Comparison of ENCODE assay signal across 22 cellular contexts in the genomic region with DNA sequence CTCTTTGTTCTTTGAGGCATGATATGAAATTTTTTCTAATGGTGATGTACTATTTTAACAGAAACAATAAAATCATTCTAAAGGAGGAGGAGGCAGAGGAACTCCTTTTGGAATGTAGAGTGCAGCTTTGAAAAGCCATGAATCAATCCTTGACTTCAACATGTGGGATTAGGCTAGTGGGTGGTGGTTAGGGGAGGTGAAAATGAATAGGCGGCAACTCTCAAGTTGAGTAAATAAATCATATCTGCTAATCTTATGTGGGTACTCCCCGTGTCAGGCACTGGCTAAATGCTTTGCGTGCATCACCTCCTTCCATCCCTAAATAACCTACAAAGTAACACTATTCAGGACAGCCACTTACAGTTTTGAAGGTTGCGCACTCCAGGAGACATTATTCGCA. TPM values are rescaled to one million over a fixed set of nuclear protein-coding genes. Genes with fewer than 3 reads are reported as not detected.
DNase-seq lines count a peak whose midpoint lies in the region; ATAC-seq and TF ChIP-seq lines count a peak whose summit lies in the region.
"Had no signal": no experiment of that assay in that cellular context is flagged by ENCODE, and none has a peak within 500 bp of the region (broad histone marks: within the 10 kb centered on the region; RNA-seq: fewer than 3 reads in every experiment).

No MANE protein-coding gene starts in this region.

- H3K4me1 ChIP-seq in HEK293 (ENCODE audit: control insufficient read depth, insufficient read depth, low read length) = no peaks in the 10 kb centered on the region
- H3K4me1 ChIP-seq: A549, BE2C had no signal

- H3K9me3 Mint-ChIP-seq in activated CD4-positive, alpha-beta T cell treated with anti-CD3 and anti-CD28 coated beads, Interleukin-2, amount 10 ng/mL, durations not matched to agents 7 days and 5 days = no peaks in the 10 kb centered on the region
- H3K9me3 Mint-ChIP-seq: CD4-positive, alpha-beta T cell; GM23338; H9 had no signal

- POLR2A ChIA-PET in HEK293 (lab: Yijun Ruan, JAX) = no interaction called here
- POLR2A ChIA-PET in activated CD4-positive, alpha-beta T cell treated with anti-CD3 and anti-CD28 coated beads, Interleukin-2, amount 10 ng/mL, durations not matched to agents 7 days and 5 days (lab: Charles Lee) = no interaction called here

- H3K4me3 ChIP-seq in HEK293 (ENCODE audit: low read depth, low read length) (no peak overlapping the region), retinal pigment epithelial cell (ENCODE audit: low read length) (no peak overlapping the region)
- H3K4me3 ChIP-seq: A549; BLaER1 treated with 17β-estradiol and CSF1 and Interleukin-3, amounts not matched to agents 10 nM and 100 nM; GM12878; GM23338 had no signal

- H3K27ac Mint-ChIP-seq in activated CD4-positive, alpha-beta T cell treated with anti-CD3 and anti-CD28 coated beads, Interleukin-2, amount 10 ng/mL, durations not matched to agents 7 days and 5 days = no peak overlapping the region
- H3K27ac Mint-ChIP-seq: CD14-positive monocyte; CD4-positive, alpha-beta T cell; CD8-positive, alpha-beta memory T cell; GM23338; H9 had no signal

- peak; percentile 60 for DNase-seq in amniotic epithelial cell (ENCODE audit: low read depth)
- DNase-seq in retinal pigment epithelial cell (ENCODE audit: low read depth) = peak; percentile 41
- no peak for DNase-seq in activated CD4-positive, alpha-beta T cell treated with anti-CD3 and anti-CD28 coated beads, Interleukin-2, amount 10 ng/mL, durations not matched to agents 7 days and 5 days
- no peak for DNase-seq in NCI-H526 treated with DMSO at 0.1 percent for 48 hours (lab: John Stamatoyannopoulos, UW)
- DNase-seq: 8988T; ACHN; AML-193; BE2C; CD4-positive, alpha-beta T cell; CD8-positive, alpha-beta memory T cell; DMS 273 treated with DMSO at 0.1 percent for 48 hours; DMS79; EL; GDM1; H9 had no signal

- no peaks in the 10 kb centered on the region for H3K36me3 ChIP-seq in HEK293 (ENCODE audit: control insufficient read depth in 2 of 2, insufficient read depth in 1 of 2, low read length in 2 of 2)
- H3K36me3 ChIP-seq: BE2C; BLaER1 treated with 17β-estradiol and CSF1 and Interleukin-3, amounts not matched to agents 10 nM and 100 nM had no signal

- H3K36me3 Mint-ChIP-seq in activated CD4-positive, alpha-beta T cell treated with anti-CD3 and anti-CD28 coated beads, Interleukin-2, amount 10 ng/mL, durations not matched to agents 7 days and 5 days (ENCODE audit: low read depth) = no peaks in the 10 kb centered on the region
- H3K36me3 Mint-ChIP-seq: CD14-positive monocyte; CD8-positive, alpha-beta memory T cell had no signal

- H3K27ac ChIP-seq in HEK293 (ENCODE audit: extremely low read depth, low read depth, low read length) = no peak overlapping the region
- H3K27ac ChIP-seq: A549; BLaER1 treated with 17β-estradiol and CSF1 and Interleukin-3, amounts not matched to agents 10 nM and 100 nM had no signal

- no peak for ATAC-seq in GM18502 (IDR thresholded peaks at IDR 0.05; ENCODE audit: poor library complexity, unreplicated experiment)
- ATAC-seq: A549, GM12878, GM23338 had no signal

- H3K4me1 Mint-ChIP-seq in activated CD4-positive, alpha-beta T cell treated with anti-CD3 and anti-CD28 coated beads, Interleukin-2, amount 10 ng/mL, durations not matched to agents 7 days and 5 days = no peaks in the 10 kb centered on the region
- H3K4me1 Mint-ChIP-seq: CD8-positive, alpha-beta memory T cell had no signal

- no peak overlapping the region for H3K4me3 Mint-ChIP-seq in activated CD4-positive, alpha-beta T cell treated with anti-CD3 and anti-CD28 coated beads, Interleukin-2, amount 10 ng/mL, durations not matched to agents 7 days and 5 days
- H3K4me3 Mint-ChIP-seq: CD14-positive monocyte; CD4-positive, alpha-beta T cell; CD8-positive, alpha-beta memory T cell; GM23338; H9 had no signal

- CTCF ChIA-PET in HEK293 (lab: Yijun Ruan, JAX) = interaction anchor here (0.6 kb wide), 1 partner anchor 101 kb away, joined by 3 read pairs; no protein-coding TSS in a partner anchor
- CTCF ChIA-PET in activated CD4-positive, alpha-beta T cell treated with anti-CD3 and anti-CD28 coated beads, Interleukin-2, amount 10 ng/mL, durations not matched to agents 7 days and 5 days (lab: Charles Lee) = no interaction called here

- TF ChIP-seq CTCF in HEK293 (tag by site-specific recombination; IDR thresholded peaks at IDR 0.05) (no peak), retinal pigment epithelial cell (conservative IDR thresholded peaks at IDR 0.05; ENCODE audit: low read depth, low read length) (no peak)

- no peaks in the 10 kb centered on the region for H3K9me3 ChIP-seq in HEK293 (ENCODE audit: control insufficient read depth, insufficient read depth, low read depth, low read length)
- H3K9me3 ChIP-seq: A549; BE2C; BLaER1 treated with 17β-estradiol and CSF1 and Interleukin-3, amounts not matched to agents 10 nM and 100 nM had no signal

- peaks cover 5% of the 10 kb centered on the region for H3K27me3 Mint-ChIP-seq in activated CD4-positive, alpha-beta T cell treated with anti-CD3 and anti-CD28 coated beads, Interleukin-2, amount 10 ng/mL, durations not matched to agents 7 days and 5 days

TF ChIP-seq in HEK293, 187 proteins besides CTCF, POLR2A, EP300 and RAD21:
- no peak for TF ChIP-seq ZBTB8A (tag by site-specific recombination; IDR thresholded peaks at IDR 0.05)
- no peak for TF ChIP-seq ZNF785 (tag by site-specific recombination; IDR thresholded peaks at IDR 0.05)
- no peak for TF ChIP-seq ZNF600 (tag by site-specific recombination; IDR thresholded peaks at IDR 0.05)
- TF ChIP-seq, protein P1, sequence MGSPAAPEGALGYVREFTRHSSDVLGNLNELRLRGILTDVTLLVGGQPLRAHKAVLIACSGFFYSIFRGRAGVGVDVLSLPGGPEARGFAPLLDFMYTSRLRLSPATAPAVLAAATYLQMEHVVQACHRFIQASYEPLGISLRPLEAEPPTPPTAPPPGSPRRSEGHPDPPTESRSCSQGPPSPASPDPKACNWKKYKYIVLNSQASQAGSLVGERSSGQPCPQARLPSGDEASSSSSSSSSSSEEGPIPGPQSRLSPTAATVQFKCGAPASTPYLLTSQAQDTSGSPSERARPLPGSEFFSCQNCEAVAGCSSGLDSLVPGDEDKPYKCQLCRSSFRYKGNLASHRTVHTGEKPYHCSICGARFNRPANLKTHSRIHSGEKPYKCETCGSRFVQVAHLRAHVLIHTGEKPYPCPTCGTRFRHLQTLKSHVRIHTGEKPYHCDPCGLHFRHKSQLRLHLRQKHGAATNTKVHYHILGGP (tag by site-specific recombination; IDR thresholded peaks at IDR 0.05) = no peak
- no peak for TF ChIP-seq KLF9 (tag by site-specific recombination; IDR thresholded peaks at IDR 0.05; ENCODE audit: low read depth)
- peak; percentile 74 for TF ChIP-seq ZFHX2 (tag by site-specific recombination; conservative IDR thresholded peaks at IDR 0.05)
- TF ChIP-seq ZNF138 (tag by site-specific recombination; IDR thresholded peaks at IDR 0.05; ENCODE audit: borderline replicate concordance) = no peak
- TF ChIP-seq, protein P2, sequence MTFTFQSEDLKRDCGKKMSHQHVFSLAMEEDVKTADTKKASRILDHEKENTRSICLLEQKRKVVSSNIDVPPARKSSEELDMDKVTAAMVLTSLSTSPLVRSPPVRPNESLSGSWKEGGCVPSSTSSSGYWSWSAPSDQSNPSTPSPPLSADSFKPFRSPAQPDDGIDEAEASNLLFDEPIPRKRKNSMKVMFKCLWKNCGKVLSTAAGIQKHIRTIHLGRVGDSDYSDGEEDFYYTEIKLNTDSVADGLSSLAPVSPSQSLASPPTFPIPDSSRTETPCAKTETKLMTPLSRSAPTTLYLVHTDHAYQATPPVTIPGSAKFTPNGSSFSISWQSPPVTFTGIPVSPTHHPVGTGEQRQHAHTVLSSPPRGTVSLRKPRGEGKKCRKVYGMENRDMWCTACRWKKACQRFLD (tag by site-specific recombination; IDR thresholded peaks at IDR 0.05) = no peak
- no peak for TF ChIP-seq ZBTB48 (tag by site-specific recombination; IDR thresholded peaks at IDR 0.05)
- no peak for TF ChIP-seq ZNF175 (tag by site-specific recombination; IDR thresholded peaks at IDR 0.05)
- TF ChIP-seq SCRT2 (tag by site-specific recombination; IDR thresholded peaks at IDR 0.05) = no peak
- TF ChIP-seq ZNF146 (tag by site-specific recombination; IDR thresholded peaks at IDR 0.05) = no peak
- no peak for TF ChIP-seq ZNF561 (tag by site-specific recombination; IDR thresholded peaks at IDR 0.05; ENCODE audit: borderline replicate concordance)
- TF ChIP-seq KLF8 (tag by site-specific recombination; IDR thresholded peaks at IDR 0.05) = no peak
- TF ChIP-seq EGR2 (tag by site-specific recombination; IDR thresholded peaks at IDR 0.05; ENCODE audit: low read depth) = peak; percentile 90
- TF ChIP-seq, protein P3, sequence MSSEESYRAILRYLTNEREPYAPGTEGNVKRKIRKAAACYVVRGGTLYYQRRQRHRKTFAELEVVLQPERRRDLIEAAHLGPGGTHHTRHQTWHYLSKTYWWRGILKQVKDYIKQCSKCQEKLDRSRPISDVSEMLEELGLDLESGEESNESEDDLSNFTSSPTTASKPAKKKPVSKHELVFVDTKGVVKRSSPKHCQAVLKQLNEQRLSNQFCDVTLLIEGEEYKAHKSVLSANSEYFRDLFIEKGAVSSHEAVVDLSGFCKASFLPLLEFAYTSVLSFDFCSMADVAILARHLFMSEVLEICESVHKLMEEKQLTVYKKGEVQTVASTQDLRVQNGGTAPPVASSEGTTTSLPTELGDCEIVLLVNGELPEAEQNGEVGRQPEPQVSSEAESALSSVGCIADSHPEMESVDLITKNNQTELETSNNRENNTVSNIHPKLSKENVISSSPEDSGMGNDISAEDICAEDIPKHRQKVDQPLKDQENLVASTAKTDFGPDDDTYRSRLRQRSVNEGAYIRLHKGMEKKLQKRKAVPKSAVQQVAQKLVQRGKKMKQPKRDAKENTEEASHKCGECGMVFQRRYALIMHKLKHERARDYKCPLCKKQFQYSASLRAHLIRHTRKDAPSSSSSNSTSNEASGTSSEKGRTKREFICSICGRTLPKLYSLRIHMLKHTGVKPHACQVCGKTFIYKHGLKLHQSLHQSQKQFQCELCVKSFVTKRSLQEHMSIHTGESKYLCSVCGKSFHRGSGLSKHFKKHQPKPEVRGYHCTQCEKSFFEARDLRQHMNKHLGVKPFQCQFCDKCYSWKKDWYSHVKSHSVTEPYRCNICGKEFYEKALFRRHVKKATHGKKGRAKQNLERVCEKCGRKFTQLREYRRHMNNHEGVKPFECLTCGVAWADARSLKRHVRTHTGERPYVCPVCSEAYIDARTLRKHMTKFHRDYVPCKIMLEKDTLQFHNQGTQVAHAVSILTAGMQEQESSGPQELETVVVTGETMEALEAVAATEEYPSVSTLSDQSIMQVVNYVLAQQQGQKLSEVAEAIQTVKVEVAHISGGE (tag by site-specific recombination; conservative IDR thresholded peaks at IDR 0.05; ENCODE audit: low read depth) = no peak
- peak; percentile 73 for TF ChIP-seq WT1 (tag by site-specific recombination; IDR thresholded peaks at IDR 0.05)
- 0 out of 2 replicates have a peak, but pooled peaks have one; percentile 38 for TF ChIP-seq SP7 (tag by site-specific recombination; IDR thresholded peaks at IDR 0.05)

RNA-seq across cellular contexts. Expression of a gene that starts 35.1 kb away (rescaled TPM):
- total RNA-seq in activated CD4-positive, alpha-beta T cell treated with anti-CD3 and anti-CD28 coated beads, Interleukin-2, amount 10 ng/mL, durations not matched to agents 7 days and 5 days = not detected
- total RNA-seq: CD4-positive, alpha-beta T cell; CD8-positive, alpha-beta memory T cell; GM12878; GM23338; H9 had no signal

Comparison
In these comparisons a context has a peak if more than half of its experiments do, and no peak if none do; other contexts are left out.
1. DNase-seq: peak in amniotic epithelial cell (single experiment) and retinal pigment epithelial cell (single experiment); none in activated CD4-positive, alpha-beta T cell treated with anti-CD3 and anti-CD28 coated beads, Interleukin-2, amount 10 ng/mL, durations not matched to agents 7 days and 5 days (single experiment) and NCI-H526 treated with DMSO at 0.1 percent for 48 hours (single experiment).